Comparison of ENCODE assay signal across 23 cellular contexts in the genomic region with DNA sequence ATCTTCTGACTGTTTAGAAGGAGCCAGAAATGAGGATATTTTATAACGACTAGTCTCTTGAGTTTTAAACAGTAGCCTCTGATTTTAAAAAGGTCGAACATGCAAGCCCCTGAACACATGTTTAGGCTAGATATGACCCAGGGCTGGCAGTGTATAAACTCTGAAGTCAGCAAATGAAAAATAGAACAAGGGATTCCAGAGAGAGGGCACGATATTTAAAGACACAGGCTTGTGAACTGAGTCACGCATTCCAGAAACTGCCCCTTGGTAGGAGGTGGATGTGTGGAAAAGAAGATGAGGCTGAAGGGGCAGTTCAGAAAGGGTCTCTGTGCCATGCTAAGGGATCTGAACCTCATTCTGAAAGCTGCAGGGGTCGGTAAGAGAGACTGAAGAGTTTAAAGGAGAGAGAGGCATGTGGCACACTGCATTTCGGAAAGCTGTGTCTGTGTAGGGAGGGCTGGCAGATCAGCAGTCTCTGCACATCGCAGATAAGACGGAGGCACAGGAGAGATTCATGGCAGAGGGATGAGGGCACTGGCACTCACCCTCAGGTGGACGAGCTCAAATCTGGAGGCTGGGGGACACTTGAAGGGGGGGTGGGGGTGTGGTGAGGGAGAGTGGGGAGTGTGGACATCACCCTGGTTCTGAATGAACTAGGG. TPM values are rescaled to one million over a fixed set of nuclear protein-coding genes. Genes with fewer than 3 reads are reported as not detected.
"Had no signal": no experiment of that assay in that cellular context is flagged by ENCODE, and none has a peak within 500 bp of the region (broad histone marks: within the 10 kb centered on the region; RNA-seq: fewer than 3 reads in every experiment).

No MANE protein-coding gene starts in this region.

- DNase-seq: activated CD4-positive, alpha-beta T cell treated with anti-CD3 and anti-CD28 coated beads for 1 hour; activated CD4-positive, alpha-beta T cell treated with anti-CD3 and anti-CD28 coated beads, Interleukin-2, amount 50 U/mL, for 1 hour; activated CD8-positive, alpha-beta T cell treated with anti-CD3 and anti-CD28 coated beads, Interleukin-2, amount 10 ng/mL, durations not matched to agents 7 days and 5 days; activated gamma-delta T cell; anterior cingulate cortex; brain microvascular endothelial cell; central memory CD4-positive, alpha-beta T cell; effector memory CD8-positive, alpha-beta T cell; gastrocnemius medialis; lower lobe of right lung; right lobe of liver; stimulated activated CD4-positive, alpha-beta T cell treated with anti-CD3 and anti-CD28 coated beads, Interleukin-2, amount 100 ng/mL, for 48 hours; stimulated activated CD8-positive, alpha-beta memory T cell treated with anti-CD3 and anti-CD28 coated beads, Interleukin-4, amount 100 ng/mL, for 48 hours; stimulated activated naive B cell treated with anti-CD40 and anti-IgM and Interleukin-4, amounts not matched to agents 10 μg/mL and 1 μg/mL and 100 μg/mL, for 72 hours; T-helper 1 cell; transverse colon; uterus had no signal

- H2AFZ ChIP-seq: parathyroid adenoma had no signal

- H3K36me3 Mint-ChIP-seq: activated naive CD4-positive, alpha-beta T cell treated with anti-CD3 and anti-CD28 coated beads, Interleukin-2, amount 50 U/mL, for 24 hours; natural killer cell treated with Interleukin-12 subunit alpha and Interleukin-12 subunit beta and Interleukin-15 and Interleukin-18, amount 100 ng/mL, for 72 hours; stimulated activated naive B cell treated with anti-CD40 and anti-IgM and Interleukin-4, amounts not matched to agents 10 μg/mL and 1 μg/mL and 100 μg/mL, for 72 hours had no signal

- H3K27ac ChIP-seq: brain microvascular endothelial cell, esophagus muscularis mucosa, gastrocnemius medialis, lower lobe of right lung, neutrophil, parathyroid adenoma, right lobe of liver, transverse colon, uterus had no signal

- H3K4me3 ChIP-seq: esophagus muscularis mucosa, gastrocnemius medialis, lower lobe of right lung, right lobe of liver, transverse colon, uterus had no signal

- H3K79me2 ChIP-seq: parathyroid adenoma had no signal

- H3K9me3 ChIP-seq: esophagus muscularis mucosa, gastrocnemius medialis, lower lobe of right lung, neutrophil, right lobe of liver, transverse colon, uterus had no signal

- H3K4me3 Mint-ChIP-seq: activated CD8-positive, alpha-beta T cell treated with anti-CD3 and anti-CD28 coated beads, Interleukin-2, amount 10 ng/mL, durations not matched to agents 7 days and 5 days; activated naive CD4-positive, alpha-beta T cell treated with anti-CD3 and anti-CD28 coated beads, Interleukin-2, amount 50 U/mL, for 24 hours; activated T-helper 1 cell treated with anti-CD3 and anti-CD28 coated beads, Interleukin-12 subunit alpha, Interleukin-12 subunit beta, Interleukin-2, Interleukin-4 antibody, amounts not matched to agents 30 ng/mL and 10 ng/mL and 1 ng/mL, durations not matched to agents 14 hours and 24 hours and 36 hours; effector memory CD8-positive, alpha-beta T cell; natural killer cell treated with Interleukin-12 subunit alpha and Interleukin-12 subunit beta and Interleukin-15 and Interleukin-18, amount 100 ng/mL, for 72 hours; stimulated activated naive B cell treated with anti-CD40 and anti-IgM and Interleukin-4, amounts not matched to agents 10 μg/mL and 1 μg/mL and 100 μg/mL, for 72 hours had no signal

- H3K4me1 ChIP-seq: lower lobe of right lung, parathyroid adenoma, right lobe of liver, transverse colon, uterus had no signal

- H3K27me3 ChIP-seq: brain microvascular endothelial cell, gastrocnemius medialis, right lobe of liver, transverse colon, uterus had no signal

- H3K27ac Mint-ChIP-seq: activated CD8-positive, alpha-beta T cell treated with anti-CD3 and anti-CD28 coated beads, Interleukin-2, amount 10 ng/mL, durations not matched to agents 7 days and 5 days; activated naive CD4-positive, alpha-beta T cell treated with anti-CD3 and anti-CD28 coated beads, Interleukin-2, amount 50 U/mL, for 24 hours; activated T-helper 1 cell treated with anti-CD3 and anti-CD28 coated beads, Interleukin-12 subunit alpha, Interleukin-12 subunit beta, Interleukin-2, Interleukin-4 antibody, amounts not matched to agents 30 ng/mL and 10 ng/mL and 1 ng/mL, durations not matched to agents 14 hours and 24 hours and 36 hours; effector memory CD8-positive, alpha-beta T cell; natural killer cell treated with Interleukin-12 subunit alpha and Interleukin-12 subunit beta and Interleukin-15 and Interleukin-18, amount 100 ng/mL, for 72 hours; stimulated activated naive B cell treated with anti-CD40 and anti-IgM and Interleukin-4, amounts not matched to agents 10 μg/mL and 1 μg/mL and 100 μg/mL, for 72 hours had no signal

- H3K9me3 Mint-ChIP-seq: activated naive CD4-positive, alpha-beta T cell treated with anti-CD3 and anti-CD28 coated beads, Interleukin-2, amount 50 U/mL, for 24 hours; activated T-helper 1 cell treated with anti-CD3 and anti-CD28 coated beads, Interleukin-12 subunit alpha, Interleukin-12 subunit beta, Interleukin-2, Interleukin-4 antibody, amounts not matched to agents 30 ng/mL and 10 ng/mL and 1 ng/mL, durations not matched to agents 14 hours and 24 hours and 36 hours; effector memory CD8-positive, alpha-beta T cell; natural killer cell treated with Interleukin-12 subunit alpha and Interleukin-12 subunit beta and Interleukin-15 and Interleukin-18, amount 100 ng/mL, for 72 hours; stimulated activated naive B cell treated with anti-CD40 and anti-IgM and Interleukin-4, amounts not matched to agents 10 μg/mL and 1 μg/mL and 100 μg/mL, for 72 hours had no signal

- H3K9ac ChIP-seq: parathyroid adenoma had no signal

- H3K4me1 Mint-ChIP-seq: activated naive CD4-positive, alpha-beta T cell treated with anti-CD3 and anti-CD28 coated beads, Interleukin-2, amount 50 U/mL, for 24 hours; stimulated activated naive B cell treated with anti-CD40 and anti-IgM and Interleukin-4, amounts not matched to agents 10 μg/mL and 1 μg/mL and 100 μg/mL, for 72 hours had no signal

- H3K36me3 ChIP-seq: brain microvascular endothelial cell, esophagus muscularis mucosa, gastrocnemius medialis, lower lobe of right lung, neutrophil, right lobe of liver, transverse colon, uterus had no signal

- ATAC-seq: activated CD8-positive, alpha-beta T cell treated with anti-CD3 and anti-CD28 coated beads, Interleukin-2, amount 10 ng/mL, durations not matched to agents 7 days and 5 days; effector memory CD8-positive, alpha-beta T cell; gastrocnemius medialis; lower lobe of right lung; natural killer cell treated with Interleukin-12 subunit alpha and Interleukin-12 subunit beta and Interleukin-15 and Interleukin-18, amount 100 ng/mL, for 72 hours; right lobe of liver; stimulated activated naive B cell treated with anti-CD40 and anti-IgM and Interleukin-4, amounts not matched to agents 10 μg/mL and 1 μg/mL and 100 μg/mL, for 72 hours had no signal

RNA-seq across cellular contexts. Expression of gene ST8SIA2, which starts 22.1 kb away (rescaled TPM):
- total RNA-seq: activated CD8-positive, alpha-beta T cell treated with anti-CD3 and anti-CD28 coated beads, Interleukin-2, amount 10 ng/mL, durations not matched to agents 7 days and 5 days; activated T-helper 1 cell treated with anti-CD3 and anti-CD28 coated beads, Interleukin-12 subunit alpha, Interleukin-12 subunit beta, Interleukin-2, Interleukin-4 antibody, amounts not matched to agents 30 ng/mL and 10 ng/mL and 1 ng/mL, durations not matched to agents 14 hours and 24 hours and 36 hours; gastrocnemius medialis; lower lobe of right lung; natural killer cell treated with Interleukin-12 subunit alpha and Interleukin-12 subunit beta and Interleukin-15 and Interleukin-18, amount 100 ng/mL, for 72 hours; right lobe of liver had no signal
